Comparison of ENCODE assay signal across 1 cellular context in genomic region chr10:103463456-103463855, GRCh38.
TF ChIP-seq lines count a peak whose summit lies in the region.

No MANE protein-coding gene starts in this region.

TF ChIP-seq in IMR-90, 13 proteins besides CTCF, POLR2A, EP300 and RAD21 (continued from another document):
- TF ChIP-seq USF2 (IDR thresholded peaks at IDR 0.05; ENCODE audit: low read depth, low read length): no peak
- TF ChIP-seq RFX5 (IDR thresholded peaks at IDR 0.05; ENCODE audit: low read depth, low read length): no peak
- no peak for TF ChIP-seq ELK1 (IDR thresholded peaks at IDR 0.05; ENCODE audit: borderline replicate concordance, low read depth, low read length)
- no peak for TF ChIP-seq NFE2L2 (IDR thresholded peaks at IDR 0.05; ENCODE audit: low read depth, low read length)
- TF ChIP-seq RCOR1 (IDR thresholded peaks at IDR 0.05; ENCODE audit: insufficient replicate concordance, low read length): no peak
- no peak for TF ChIP-seq SMC3 (IDR thresholded peaks at IDR 0.05; ENCODE audit: low read depth, low read length)
- no peak for TF ChIP-seq CEBPB (IDR thresholded peaks at IDR 0.05; ENCODE audit: low read depth, low read length)
